8 cellular contexts compared by ENCODE assay signal in the genomic region with DNA sequence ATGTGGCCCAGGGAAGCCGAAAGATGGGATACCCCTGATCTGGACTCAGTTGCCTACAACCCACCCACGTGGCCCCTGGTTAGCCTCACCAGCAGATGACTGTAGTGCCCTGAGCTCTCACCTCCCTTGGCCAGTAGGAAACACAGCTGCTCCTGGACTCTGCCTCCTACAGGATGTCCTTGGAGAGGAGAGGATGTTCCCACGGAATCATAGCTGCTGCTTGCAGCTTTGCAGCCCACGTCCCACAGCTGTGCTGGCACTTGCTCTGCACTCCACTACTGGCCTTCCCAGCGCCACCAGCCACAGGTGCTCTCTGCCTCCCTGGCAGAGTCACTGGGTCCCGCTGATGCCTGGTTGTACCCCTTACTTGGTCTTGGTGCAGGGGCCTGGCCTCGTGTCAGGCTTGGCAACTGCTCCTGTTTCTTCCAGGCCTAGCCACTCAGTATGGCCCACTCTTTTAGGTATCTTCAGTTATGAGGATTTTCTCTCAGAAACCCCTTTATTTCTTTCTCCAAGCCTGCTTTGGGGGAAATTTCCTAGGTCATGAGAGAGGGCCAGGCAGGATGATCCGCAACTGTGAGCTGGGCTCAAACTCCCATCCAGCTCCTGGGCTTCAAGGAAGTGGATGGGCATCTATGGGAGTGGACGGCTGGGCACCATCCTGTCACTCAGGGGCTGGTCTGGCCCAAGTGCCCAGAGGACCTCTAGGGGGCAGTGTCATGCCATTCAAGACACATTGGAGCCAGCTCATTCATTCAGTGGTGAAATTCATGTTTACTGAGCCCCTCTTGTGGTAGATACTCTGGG. TPM values are rescaled to one million over a fixed set of nuclear protein-coding genes. Genes with fewer than 3 reads are reported as not detected.
DNase-seq lines count a peak whose midpoint lies in the region; ATAC-seq and TF ChIP-seq lines count a peak whose summit lies in the region.

No MANE protein-coding gene starts in this region.

- H2AFZ ChIP-seq in hepatocyte: no peak overlapping the region

- no peaks in the 10 kb centered on the region for H3K27me3 ChIP-seq in hepatocyte

- peaks cover 4% of the 10 kb centered on the region for H3K4me1 ChIP-seq in hepatocyte (ENCODE audit: insufficient read depth)

- in situ Hi-C loops in Caki2 (cut with HindIII; ENCODE audit: low pct_unique_long_range_greater_than_20kb, low sequenced_read_pairs): no loop called here

- H4K20me1 ChIP-seq in hepatocyte (ENCODE audit: insufficient read depth, poor library complexity, severe bottlenecking): no peaks in the 10 kb centered on the region

- H3K9me3 ChIP-seq in hepatocyte (ENCODE audit: low read depth): no peaks in the 10 kb centered on the region

- peak; percentile 28 for DNase-seq in Caki2 (ENCODE audit: low read depth)
- DNase-seq in T follicular helper cell (ENCODE audit: low read depth): peak; percentile 59
- DNase-seq in amygdala (lab: John Stamatoyannopoulos, UW): peak in 37 of 56 donors; percentile 13 to 85 (median 47)
- peak; percentile 82 for DNase-seq in hepatocyte (ENCODE audit: low spot score)
- DNase-seq in stimulated activated CD4-positive, alpha-beta T cell treated with anti-CD3 and anti-CD28 coated beads, Interleukin-12 subunit alpha, Interleukin-12 subunit beta, amount 100 ng/mL, for 24 hours (ENCODE audit: low read depth in 2 of 2): peak; percentile 43 to 57

- H3K27ac ChIP-seq in hepatocyte: peak overlapping the region; percentile 25

- H3K36me3 ChIP-seq in hepatocyte (replicated peaks; ENCODE audit: insufficient read depth, low read depth): no peaks in the 10 kb centered on the region

- H3K4me2 ChIP-seq in hepatocyte: no peak overlapping the region

- WGBS in hepatocyte (ENCODE audit: low lambda C conversion rate, missing lambda C conversion rate): 76% methylated on average over 9 of the region's 9 CpGs

- peak; percentile 85 for ATAC-seq in GM19395 (IDR thresholded peaks at IDR 0.05; ENCODE audit: unreplicated experiment)
- ATAC-seq in HG03558 (IDR thresholded peaks at IDR 0.05; ENCODE audit: extremely low read depth, unreplicated experiment): peak; percentile 78
- ATAC-seq in HG03457 (IDR thresholded peaks at IDR 0.05; ENCODE audit: unreplicated experiment): no peak

- no peaks in the 10 kb centered on the region for H3K79me2 ChIP-seq in hepatocyte

- H3K9me2 ChIP-seq in hepatocyte (replicated peaks; ENCODE audit: insufficient read depth): no peaks in the 10 kb centered on the region

- TF ChIP-seq CTCF in hepatocyte (IDR thresholded peaks at IDR 0.05; ENCODE audit: poor library complexity): peak; percentile 74

- H3K4me3 ChIP-seq in hepatocyte: no peak overlapping the region

RNA-seq across cellular contexts. Expression of a gene that starts 16.3 kb away (rescaled TPM):
- 0.84 and 1.2 TPM in 2 replicates for total RNA-seq in Caki2 (2014; rRNA removed; shearing (Covaris generic); ENCODE audit: low replicate concordance)
- 47.0 and 47.4 TPM in 2 replicates for total RNA-seq in hepatocyte
- 39.3 and 39.7 TPM in 2 replicates for polyA plus RNA-seq in hepatocyte

RNA-seq across cellular contexts. Expression of a gene that starts 55.1 kb away (rescaled TPM):
- 1.7 and 9.1 TPM in 2 replicates for total RNA-seq in Caki2 (2014; rRNA removed; shearing (Covaris generic); ENCODE audit: low replicate concordance)
- 17.1 and 22.6 TPM in 2 replicates for total RNA-seq in hepatocyte
- polyA plus RNA-seq in hepatocyte: 21.7 and 24.8 TPM in 2 replicates

Comparison
In these comparisons a context has a peak if more than half of its experiments do, and no peak if none do; other contexts are left out.
1. DNase-seq: peak in every context shown above with its lines; median percentile 82 in hepatocyte; 59 in T follicular helper cell; 50 in stimulated activated CD4-positive, alpha-beta T cell treated with anti-CD3 and anti-CD28 coated beads, Interleukin-12 subunit alpha, Interleukin-12 subunit beta, amount 100 ng/mL, for 24 hours; 47 in amygdala; 28 in Caki2.
2. RNA of a gene that starts 16.3 kb away (total RNA-seq): 47.0 to 47.4 TPM in hepatocyte; 0.84 to 1.2 TPM in Caki2; every median in the first group is over 10 times any median in the second.